In the genomic region with DNA sequence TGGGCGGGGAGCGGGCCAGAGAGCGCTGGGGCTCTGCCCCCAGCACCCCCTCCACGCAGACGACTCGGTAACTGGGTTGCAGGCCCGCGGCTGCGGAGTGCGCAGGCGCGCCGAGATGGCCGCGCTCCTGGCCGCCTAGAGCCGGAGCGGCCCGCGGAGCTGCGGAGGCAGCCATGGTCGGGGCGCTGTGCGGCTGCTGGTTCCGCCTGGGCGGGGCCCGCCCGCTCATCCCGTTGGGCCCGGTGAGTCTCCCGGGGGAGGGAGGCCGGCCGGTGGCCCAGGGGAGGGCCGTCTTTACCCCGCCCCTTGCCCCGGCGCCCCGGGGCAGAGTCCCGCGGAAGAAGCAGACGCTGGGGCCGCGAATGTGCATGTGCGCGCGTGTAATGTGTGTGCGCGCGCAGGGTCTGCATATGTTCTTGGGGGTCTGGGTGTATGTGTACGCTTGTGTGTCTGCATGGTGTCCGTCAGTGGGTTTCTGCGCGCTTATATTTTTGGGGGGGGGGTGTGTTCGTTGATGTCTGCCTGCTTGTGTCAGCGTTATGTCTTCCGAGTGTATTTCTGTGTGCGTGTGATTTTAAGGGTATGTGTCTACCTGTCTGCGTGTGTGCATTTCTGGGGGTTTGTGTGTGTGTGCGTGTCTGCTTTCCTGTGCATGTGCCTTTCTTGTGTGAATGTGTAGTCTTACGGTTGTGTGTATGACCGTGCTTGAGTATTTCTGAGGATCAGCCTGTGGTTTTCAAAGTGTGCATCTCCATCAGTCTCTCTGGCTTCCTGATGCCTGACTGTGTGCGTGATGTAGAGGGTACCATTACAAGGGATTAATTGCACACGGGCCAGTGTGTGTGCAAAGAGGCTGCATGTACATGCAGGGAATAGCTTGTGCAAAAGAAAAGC, we compare ENCODE assay signal across 8 cellular contexts. TPM values are rescaled to one million over a fixed set of nuclear protein-coding genes. Genes with fewer than 3 reads are reported as not detected.
DNase-seq lines count a peak whose midpoint lies in the region; ATAC-seq and TF ChIP-seq lines count a peak whose summit lies in the region.

Gene ABHD14A, plus strand, starts transcription at position 102 of the 894 bp plus-strand sequence. Its CDS starts 72 bp downstream, at position 174.

- peak; percentile 25 for TF ChIP-seq POLR2A in ovary (IDR thresholded peaks at IDR 0.05)

- TF ChIP-seq EP300 in ovary (IDR thresholded peaks at IDR 0.05): no peak

- intact Hi-C loops in Right ventricle myocardium superior (cut with DNase I): no loop called here
- intact Hi-C loops in ovary (cut with DNase I): loop anchor here in 1 of 4 donors (1.0 kb wide), 1 partner anchor 33 kb away; the partner anchor contains the start of gene PARP3

- H3K4me1 ChIP-seq in HUES6 (ENCODE audit: control insufficient read depth, insufficient read depth, low read length) (peaks cover 25% of the 10 kb centered on the region), ovary (ENCODE audit: insufficient read depth) (peaks cover 3% of the 10 kb centered on the region)

- peak within 1 kb of the TSS; percentile 40 for H3K9ac ChIP-seq in HUES6 (ENCODE audit: low read length)

- H3K36me3 ChIP-seq in HUES6 (ENCODE audit: control insufficient read depth, insufficient read depth, low read length): no peaks in the 10 kb centered on the region
- no peaks in the 10 kb centered on the region for H3K36me3 ChIP-seq in ovary

- TF ChIP-seq CTCF in C4-2B (conservative IDR thresholded peaks at IDR 0.05): no peak
- no peak for TF ChIP-seq CTCF in ovary (IDR thresholded peaks at IDR 0.05)

- ATAC-seq in GM19372 (IDR thresholded peaks at IDR 0.05; ENCODE audit: low read depth, unreplicated experiment) (peak; percentile 68), SK-N-SH treated with all-trans-retinoic acid at 6 μM for 48 hours (peak; percentile 87), Right ventricle myocardium superior (ENCODE audit: poor library complexity) (peak; percentile 86)

- DNase-seq in activated naive CD8-positive, alpha-beta T cell treated with anti-CD3 and anti-CD28 coated beads, Interleukin-2, amount 50 U/mL, for 16 hours (ENCODE audit: low read depth, low spot score): peak; percentile 30
- DNase-seq in Right ventricle myocardium superior (peak; percentile 85), ovary (peak; percentile 75 to 86 (median 78)), ureter (ENCODE audit: low spot score) (peak; percentile 74)

- WGBS in ovary, 3 donors: 0 to 1% (median 0%) methylated on average over 44 to 63 of the region's 63 CpGs

- H3K27me3 ChIP-seq in HUES6 (ENCODE audit: control insufficient read depth, insufficient read depth, low read length): peaks cover 34% of the 10 kb centered on the region
- H3K27me3 ChIP-seq in ovary: no peaks in the 10 kb centered on the region

- peak within 1 kb of the TSS; percentile 65 for H3K4me3 ChIP-seq in HUES6 (ENCODE audit: low read depth, low read length)
- peak within 1 kb of the TSS; percentile 44 for H3K4me3 ChIP-seq in ovary

- H3K27ac ChIP-seq in C4-2B: peak within 1 kb of the TSS; percentile 95
- no peak within 1 kb of the TSS for H3K27ac ChIP-seq in HUES6 (ENCODE audit: low read depth, low read length)
- H3K27ac ChIP-seq in ovary: peak within 1 kb of the TSS; percentile 78 to 88

- H3K9me3 ChIP-seq in HUES6 (ENCODE audit: control insufficient read depth, insufficient read depth, low read depth, low read length): no peaks in the 10 kb centered on the region
- no peaks in the 10 kb centered on the region for H3K9me3 ChIP-seq in ovary

TF ChIP-seq in SK-N-SH treated with all-trans-retinoic acid at 6 μM for 48 hours, 23 proteins besides CTCF, POLR2A, EP300 and RAD21:
- TF ChIP-seq TCF4 (CRISPR knock-in tag; IDR thresholded peaks at IDR 0.05; ENCODE audit: borderline replicate concordance) (no peak), ZNF8 (CRISPR knock-in tag; IDR thresholded peaks at IDR 0.05) (no peak), PPARA (CRISPR knock-in tag; IDR thresholded peaks at IDR 0.05; ENCODE audit: borderline replicate concordance) (no peak), CSDC2 (CRISPR knock-in tag; IDR thresholded peaks at IDR 0.05) (no peak), RARB (CRISPR knock-in tag; IDR thresholded peaks at IDR 0.05) (no peak), ZC3H10 (CRISPR knock-in tag; IDR thresholded peaks at IDR 0.05) (no peak), TSHZ2 (CRISPR knock-in tag; IDR thresholded peaks at IDR 0.05) (no peak), ESRRG (CRISPR knock-in tag; IDR thresholded peaks at IDR 0.05) (no peak), ARNTL (CRISPR knock-in tag; IDR thresholded peaks at IDR 0.05; ENCODE audit: borderline replicate concordance, low read depth) (no peak), GLIS3 (CRISPR knock-in tag; IDR thresholded peaks at IDR 0.05) (no peak), ZFP30 (CRISPR knock-in tag; IDR thresholded peaks at IDR 0.05) (no peak), ZNF565 (CRISPR knock-in tag; conservative IDR thresholded peaks at IDR 0.05; ENCODE audit: low read depth) (no peak), TOX (CRISPR knock-in tag; IDR thresholded peaks at IDR 0.05; ENCODE audit: borderline replicate concordance) (no peak)
- TF ChIP-seq, protein P1, sequence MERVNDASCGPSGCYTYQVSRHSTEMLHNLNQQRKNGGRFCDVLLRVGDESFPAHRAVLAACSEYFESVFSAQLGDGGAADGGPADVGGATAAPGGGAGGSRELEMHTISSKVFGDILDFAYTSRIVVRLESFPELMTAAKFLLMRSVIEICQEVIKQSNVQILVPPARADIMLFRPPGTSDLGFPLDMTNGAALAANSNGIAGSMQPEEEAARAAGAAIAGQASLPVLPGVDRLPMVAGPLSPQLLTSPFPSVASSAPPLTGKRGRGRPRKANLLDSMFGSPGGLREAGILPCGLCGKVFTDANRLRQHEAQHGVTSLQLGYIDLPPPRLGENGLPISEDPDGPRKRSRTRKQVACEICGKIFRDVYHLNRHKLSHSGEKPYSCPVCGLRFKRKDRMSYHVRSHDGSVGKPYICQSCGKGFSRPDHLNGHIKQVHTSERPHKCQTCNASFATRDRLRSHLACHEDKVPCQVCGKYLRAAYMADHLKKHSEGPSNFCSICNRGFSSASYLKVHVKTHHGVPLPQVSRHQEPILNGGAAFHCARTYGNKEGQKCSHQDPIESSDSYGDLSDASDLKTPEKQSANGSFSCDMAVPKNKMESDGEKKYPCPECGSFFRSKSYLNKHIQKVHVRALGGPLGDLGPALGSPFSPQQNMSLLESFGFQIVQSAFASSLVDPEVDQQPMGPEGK (CRISPR knock-in tag; IDR thresholded peaks at IDR 0.05; ENCODE audit: borderline replicate concordance): no peak

RNA-seq across cellular contexts. Expression of gene ABHD14A, which starts in this region (rescaled TPM):
- total RNA-seq in Right ventricle myocardium superior (27.5 TPM), ovary (10 to 100 TPM; 13.2 to 36.1 (median 27.4) TPM), ureter (19.4 TPM)
- 10 to 100 TPM in 1 of 2 donors, 1 to 10 TPM in 1; 5.1 to 30.8 TPM for polyA plus RNA-seq in ovary

Comparison
In these comparisons a context has a peak if more than half of its experiments do, and no peak if none do; other contexts are left out.
1. DNase-seq: peak in every context shown above with its lines; median percentile 85 in Right ventricle myocardium superior; 78 in ovary; 74 in ureter; 30 in activated naive CD8-positive, alpha-beta T cell treated with anti-CD3 and anti-CD28 coated beads, Interleukin-2, amount 50 U/mL, for 16 hours.